ENCODE assay signal across 1 cellular context in the genomic region with DNA sequence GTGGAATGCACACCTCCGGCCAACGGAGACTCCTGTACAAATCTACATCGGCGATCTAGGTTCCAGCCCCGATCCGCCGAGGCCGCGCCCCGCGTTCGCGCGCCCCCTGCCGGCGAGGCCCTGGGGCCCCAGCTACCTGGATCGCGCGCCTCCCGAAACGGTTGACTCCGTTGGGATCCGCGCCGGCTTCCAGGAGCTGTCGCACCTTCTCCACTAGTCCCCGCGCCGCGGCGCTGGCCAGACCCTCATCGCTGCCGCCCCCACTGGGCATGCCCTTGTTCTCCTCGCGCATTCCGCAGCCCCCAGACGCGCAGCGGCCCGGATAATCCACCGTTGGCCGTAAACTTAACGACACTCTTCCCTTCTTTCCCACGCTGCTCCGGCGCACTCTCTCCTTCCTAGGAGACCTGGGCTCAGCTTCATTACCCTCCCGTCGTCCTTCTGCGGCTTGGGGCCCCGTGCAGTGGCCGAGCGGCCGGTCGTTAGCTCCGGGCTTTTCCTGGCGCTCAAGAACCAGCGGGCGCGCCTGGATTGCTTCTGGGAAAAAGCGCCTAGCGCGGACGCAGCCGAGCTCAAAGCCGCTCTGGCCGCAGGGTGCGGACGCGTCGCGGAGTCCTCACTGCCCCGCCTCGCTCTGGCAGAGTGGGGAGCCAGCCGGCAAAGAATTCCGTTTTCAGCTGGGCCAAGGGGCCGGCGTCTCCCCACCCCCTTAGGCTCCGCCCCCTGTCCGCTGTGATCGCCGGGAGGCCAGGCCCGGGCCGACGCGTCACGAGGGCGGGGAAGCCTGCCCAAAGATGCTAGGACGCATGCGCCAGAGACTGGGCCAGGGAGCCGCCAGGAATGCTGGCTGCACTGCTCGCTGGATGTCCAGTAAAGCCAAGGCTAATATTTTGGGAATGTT.
TF ChIP-seq lines count a peak whose summit lies in the region.

A gene with protein sequence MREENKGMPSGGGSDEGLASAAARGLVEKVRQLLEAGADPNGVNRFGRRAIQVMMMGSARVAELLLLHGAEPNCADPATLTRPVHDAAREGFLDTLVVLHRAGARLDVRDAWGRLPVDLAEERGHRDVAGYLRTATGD (minus strand): TSS at position 644 of the 901 bp plus-strand sequence. CDS start 352 bp downstream, at position 292.

TF ChIP-seq in WTC11, 78 proteins besides CTCF, POLR2A, EP300 and RAD21 (continued from another document and continues in another):
- TF ChIP-seq ATF6 (CRISPR knock-in tag; IDR thresholded peaks at IDR 0.05) (no peak), OVOL2 (CRISPR knock-in tag; IDR thresholded peaks at IDR 0.05; ENCODE audit: borderline replicate concordance) (no peak), PREB (CRISPR knock-in tag; IDR thresholded peaks at IDR 0.05; ENCODE audit: borderline replicate concordance) (no peak), ESRRA (CRISPR knock-in tag; IDR thresholded peaks at IDR 0.05; ENCODE audit: borderline replicate concordance) (no peak), NR1H2 (CRISPR knock-in tag; IDR thresholded peaks at IDR 0.05) (no peak), ZNF317 (CRISPR knock-in tag; IDR thresholded peaks at IDR 0.05; ENCODE audit: borderline replicate concordance, low read depth) (no peak), ZBTB43 (CRISPR knock-in tag; IDR thresholded peaks at IDR 0.05) (no peak), ZNF232 (CRISPR knock-in tag; IDR thresholded peaks at IDR 0.05) (0 out of 2 replicates have a peak, but pooled peaks have one; percentile 50), CREM (CRISPR knock-in tag; IDR thresholded peaks at IDR 0.05) (0 out of 2 replicates have a peak, but pooled peaks have one; percentile 27), ZNF219 (CRISPR knock-in tag; IDR thresholded peaks at IDR 0.05; ENCODE audit: borderline replicate concordance) (no peak), GTF2I (CRISPR knock-in tag; conservative IDR thresholded peaks at IDR 0.05) (no peak), ARID4B (CRISPR knock-in tag; IDR thresholded peaks at IDR 0.05; ENCODE audit: borderline replicate concordance) (peak; percentile 47; the same call in 1 of the 2 replicates), NFYB (CRISPR knock-in tag; conservative IDR thresholded peaks at IDR 0.05; ENCODE audit: low read depth) (no peak), TEAD4 (CRISPR knock-in tag; IDR thresholded peaks at IDR 0.05) (no peak), ZNF416 (CRISPR knock-in tag; IDR thresholded peaks at IDR 0.05) (no peak), MXD4 (CRISPR knock-in tag; IDR thresholded peaks at IDR 0.05; ENCODE audit: borderline replicate concordance) (no peak), ATF2 (CRISPR knock-in tag; IDR thresholded peaks at IDR 0.05; ENCODE audit: borderline replicate concordance, low read depth) (no peak)
- TF ChIP-seq, protein P1, sequence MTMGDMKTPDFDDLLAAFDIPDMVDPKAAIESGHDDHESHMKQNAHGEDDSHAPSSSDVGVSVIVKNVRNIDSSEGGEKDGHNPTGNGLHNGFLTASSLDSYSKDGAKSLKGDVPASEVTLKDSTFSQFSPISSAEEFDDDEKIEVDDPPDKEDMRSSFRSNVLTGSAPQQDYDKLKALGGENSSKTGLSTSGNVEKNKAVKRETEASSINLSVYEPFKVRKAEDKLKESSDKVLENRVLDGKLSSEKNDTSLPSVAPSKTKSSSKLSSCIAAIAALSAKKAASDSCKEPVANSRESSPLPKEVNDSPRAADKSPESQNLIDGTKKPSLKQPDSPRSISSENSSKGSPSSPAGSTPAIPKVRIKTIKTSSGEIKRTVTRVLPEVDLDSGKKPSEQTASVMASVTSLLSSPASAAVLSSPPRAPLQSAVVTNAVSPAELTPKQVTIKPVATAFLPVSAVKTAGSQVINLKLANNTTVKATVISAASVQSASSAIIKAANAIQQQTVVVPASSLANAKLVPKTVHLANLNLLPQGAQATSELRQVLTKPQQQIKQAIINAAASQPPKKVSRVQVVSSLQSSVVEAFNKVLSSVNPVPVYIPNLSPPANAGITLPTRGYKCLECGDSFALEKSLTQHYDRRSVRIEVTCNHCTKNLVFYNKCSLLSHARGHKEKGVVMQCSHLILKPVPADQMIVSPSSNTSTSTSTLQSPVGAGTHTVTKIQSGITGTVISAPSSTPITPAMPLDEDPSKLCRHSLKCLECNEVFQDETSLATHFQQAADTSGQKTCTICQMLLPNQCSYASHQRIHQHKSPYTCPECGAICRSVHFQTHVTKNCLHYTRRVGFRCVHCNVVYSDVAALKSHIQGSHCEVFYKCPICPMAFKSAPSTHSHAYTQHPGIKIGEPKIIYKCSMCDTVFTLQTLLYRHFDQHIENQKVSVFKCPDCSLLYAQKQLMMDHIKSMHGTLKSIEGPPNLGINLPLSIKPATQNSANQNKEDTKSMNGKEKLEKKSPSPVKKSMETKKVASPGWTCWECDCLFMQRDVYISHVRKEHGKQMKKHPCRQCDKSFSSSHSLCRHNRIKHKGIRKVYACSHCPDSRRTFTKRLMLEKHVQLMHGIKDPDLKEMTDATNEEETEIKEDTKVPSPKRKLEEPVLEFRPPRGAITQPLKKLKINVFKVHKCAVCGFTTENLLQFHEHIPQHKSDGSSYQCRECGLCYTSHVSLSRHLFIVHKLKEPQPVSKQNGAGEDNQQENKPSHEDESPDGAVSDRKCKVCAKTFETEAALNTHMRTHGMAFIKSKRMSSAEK (CRISPR knock-in tag; IDR thresholded peaks at IDR 0.05; ENCODE audit: borderline replicate concordance) = no peak
- TF ChIP-seq, protein P2, sequence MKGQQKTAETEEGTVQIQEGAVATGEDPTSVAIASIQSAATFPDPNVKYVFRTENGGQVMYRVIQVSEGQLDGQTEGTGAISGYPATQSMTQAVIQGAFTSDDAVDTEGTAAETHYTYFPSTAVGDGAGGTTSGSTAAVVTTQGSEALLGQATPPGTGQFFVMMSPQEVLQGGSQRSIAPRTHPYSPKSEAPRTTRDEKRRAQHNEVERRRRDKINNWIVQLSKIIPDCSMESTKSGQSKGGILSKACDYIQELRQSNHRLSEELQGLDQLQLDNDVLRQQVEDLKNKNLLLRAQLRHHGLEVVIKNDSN (CRISPR knock-in tag; IDR thresholded peaks at IDR 0.05) = peak; percentile 82
- TF ChIP-seq, protein P3, sequence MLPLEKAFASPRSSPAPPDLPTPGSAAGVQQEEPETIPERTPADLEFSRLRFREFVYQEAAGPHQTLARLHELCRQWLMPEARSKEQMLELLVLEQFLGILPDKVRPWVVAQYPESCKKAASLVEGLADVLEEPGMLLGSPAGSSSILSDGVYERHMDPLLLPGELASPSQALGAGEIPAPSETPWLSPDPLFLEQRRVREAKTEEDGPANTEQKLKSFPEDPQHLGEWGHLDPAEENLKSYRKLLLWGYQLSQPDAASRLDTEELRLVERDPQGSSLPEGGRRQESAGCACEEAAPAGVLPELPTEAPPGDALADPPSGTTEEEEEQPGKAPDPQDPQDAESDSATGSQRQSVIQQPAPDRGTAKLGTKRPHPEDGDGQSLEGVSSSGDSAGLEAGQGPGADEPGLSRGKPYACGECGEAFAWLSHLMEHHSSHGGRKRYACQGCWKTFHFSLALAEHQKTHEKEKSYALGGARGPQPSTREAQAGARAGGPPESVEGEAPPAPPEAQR (CRISPR knock-in tag; IDR thresholded peaks at IDR 0.05) = no peak
- TF ChIP-seq, protein P4, sequence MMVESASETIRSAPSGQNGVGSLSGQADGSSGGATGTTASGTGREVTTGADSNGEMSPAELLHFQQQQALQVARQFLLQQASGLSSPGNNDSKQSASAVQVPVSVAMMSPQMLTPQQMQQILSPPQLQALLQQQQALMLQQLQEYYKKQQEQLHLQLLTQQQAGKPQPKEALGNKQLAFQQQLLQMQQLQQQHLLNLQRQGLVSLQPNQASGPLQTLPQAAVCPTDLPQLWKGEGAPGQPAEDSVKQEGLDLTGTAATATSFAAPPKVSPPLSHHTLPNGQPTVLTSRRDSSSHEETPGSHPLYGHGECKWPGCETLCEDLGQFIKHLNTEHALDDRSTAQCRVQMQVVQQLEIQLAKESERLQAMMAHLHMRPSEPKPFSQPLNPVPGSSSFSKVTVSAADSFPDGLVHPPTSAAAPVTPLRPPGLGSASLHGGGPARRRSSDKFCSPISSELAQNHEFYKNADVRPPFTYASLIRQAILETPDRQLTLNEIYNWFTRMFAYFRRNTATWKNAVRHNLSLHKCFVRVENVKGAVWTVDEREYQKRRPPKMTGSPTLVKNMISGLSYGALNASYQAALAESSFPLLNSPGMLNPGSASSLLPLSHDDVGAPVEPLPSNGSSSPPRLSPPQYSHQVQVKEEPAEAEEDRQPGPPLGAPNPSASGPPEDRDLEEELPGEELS (CRISPR knock-in tag; IDR thresholded peaks at IDR 0.05) = peak; percentile 24; the same call in 1 of the 2 replicates
- TF ChIP-seq, protein P5, sequence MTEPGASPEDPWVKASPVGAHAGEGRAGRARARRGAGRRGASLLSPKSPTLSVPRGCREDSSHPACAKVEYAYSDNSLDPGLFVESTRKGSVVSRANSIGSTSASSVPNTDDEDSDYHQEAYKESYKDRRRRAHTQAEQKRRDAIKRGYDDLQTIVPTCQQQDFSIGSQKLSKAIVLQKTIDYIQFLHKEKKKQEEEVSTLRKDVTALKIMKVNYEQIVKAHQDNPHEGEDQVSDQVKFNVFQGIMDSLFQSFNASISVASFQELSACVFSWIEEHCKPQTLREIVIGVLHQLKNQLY (CRISPR knock-in tag; IDR thresholded peaks at IDR 0.05) = no peak
- TF ChIP-seq, protein P6, sequence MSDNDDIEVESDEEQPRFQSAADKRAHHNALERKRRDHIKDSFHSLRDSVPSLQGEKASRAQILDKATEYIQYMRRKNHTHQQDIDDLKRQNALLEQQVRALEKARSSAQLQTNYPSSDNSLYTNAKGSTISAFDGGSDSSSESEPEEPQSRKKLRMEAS (CRISPR knock-in tag; IDR thresholded peaks at IDR 0.05) = peak; percentile 67
